Comparison of ENCODE assay signal across 22 cellular contexts in the genomic region with DNA sequence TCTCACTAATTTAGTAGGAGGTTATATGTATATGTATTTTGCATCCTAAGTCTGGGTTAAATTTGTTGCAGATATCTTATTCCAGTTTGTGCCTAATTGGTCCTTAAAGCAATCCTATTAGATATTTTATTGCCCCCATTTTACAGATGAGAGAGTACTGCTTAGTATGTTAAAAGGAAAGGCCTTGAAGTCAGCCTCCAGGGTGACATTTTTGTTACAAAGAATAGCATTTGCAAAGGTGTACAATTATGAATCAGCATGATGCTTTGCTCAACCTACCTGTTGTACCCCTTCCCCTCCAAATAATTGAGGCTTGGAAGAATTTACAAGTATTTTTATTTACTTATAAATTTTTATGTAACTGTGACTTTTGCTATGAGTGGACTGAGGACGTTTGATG. TPM values are rescaled to one million over a fixed set of nuclear protein-coding genes. Genes with fewer than 3 reads are reported as not detected.
A peak's percentile ranks its signal among the peaks of the same experiment; 100 is the strongest.
DNase-seq lines count a peak whose midpoint lies in the region; ATAC-seq and TF ChIP-seq lines count a peak whose summit lies in the region.
"Had no signal": no experiment of that assay in that cellular context is flagged by ENCODE, and none has a peak within 500 bp of the region (broad histone marks: within the 10 kb centered on the region; RNA-seq: fewer than 3 reads in every experiment).

No MANE protein-coding gene starts in this region.

- H3K36me3 Mint-ChIP-seq in natural killer cell (no peaks in the 10 kb centered on the region), memory B cell (peaks cover 3% of the 10 kb centered on the region)
- no peaks in the 10 kb centered on the region for H3K36me3 Mint-ChIP-seq in natural killer cell treated with Interleukin-12 subunit alpha and Interleukin-12 subunit beta and Interleukin-15 and Interleukin-18, amount 100 ng/mL, for 72 hours
- H3K36me3 Mint-ChIP-seq: immature natural killer cell had no signal

- no peak for DNase-seq in natural killer cell
- DNase-seq in natural killer cell treated with Interleukin-12 subunit alpha and Interleukin-12 subunit beta and Interleukin-15 and Interleukin-18, amount 100 ng/mL, for 72 hours (ENCODE audit: low spot score), result no peak
- no peak for DNase-seq in RWPE2 (ENCODE audit: low spot score)
- no peak for DNase-seq in memory B cell (ENCODE audit: low spot score in 2 of 2)
- no peak for DNase-seq in islet precursor cell
- no peak for DNase-seq in tibial artery
- DNase-seq: GOT3; hippocampal formation; immature natural killer cell; Kasumi-1; NCI-H146; stimulated activated naive CD4-positive, alpha-beta T cell; T1000; WERI-Rb-1 had no signal

- no peak overlapping the region for H3K4me3 Mint-ChIP-seq in natural killer cell
- H3K4me3 Mint-ChIP-seq in natural killer cell treated with Interleukin-12 subunit alpha and Interleukin-12 subunit beta and Interleukin-15 and Interleukin-18, amount 100 ng/mL, for 72 hours, result no peak overlapping the region
- no peak overlapping the region for H3K4me3 Mint-ChIP-seq in memory B cell

- H3K36me3 ChIP-seq in RWPE2 (ENCODE audit: low read depth) (peaks cover 12% of the 10 kb centered on the region), tibial artery (no peaks in the 10 kb centered on the region)
- H3K36me3 ChIP-seq: cardiac muscle cell, WERI-Rb-1 had no signal

- H3K27me3 ChIP-seq in RWPE2 (ENCODE audit: insufficient read depth, poor library complexity, severe bottlenecking) (no peaks in the 10 kb centered on the region), tibial artery (no peaks in the 10 kb centered on the region)
- H3K27me3 ChIP-seq: BLaER1 treated with 17β-estradiol and CSF1 and Interleukin-3, amounts not matched to agents 10 nM and 100 nM; cardiac muscle cell; gastroesophageal sphincter had no signal

- H3K27ac Mint-ChIP-seq in natural killer cell (peak overlapping the region; percentile 35 to 50), memory B cell (peak overlapping the region; percentile 41)
- no peak overlapping the region for H3K27ac Mint-ChIP-seq in natural killer cell treated with Interleukin-12 subunit alpha and Interleukin-12 subunit beta and Interleukin-15 and Interleukin-18, amount 100 ng/mL, for 72 hours
- H3K27ac Mint-ChIP-seq: activated T-helper 2 cell treated with anti-CD3 and anti-CD28 coated beads, Interferon-gamma antibody, Interleukin-2, Interleukin-4, amounts not matched to agents 10 μg/mL and 5 μg/mL and 100 μg/mL, durations not matched to agents 14 hours and 24 hours and 36 hours had no signal

- H3K4me3 ChIP-seq in RWPE2 (ENCODE audit: severe bottlenecking), result no peak overlapping the region
- no peak overlapping the region for H3K4me3 ChIP-seq in tibial artery
- H3K4me3 ChIP-seq: BLaER1 treated with 17β-estradiol and CSF1 and Interleukin-3, amounts not matched to agents 10 nM and 100 nM; cardiac muscle cell; gastroesophageal sphincter had no signal

- ATAC-seq in natural killer cell (no peak), RWPE2 (ENCODE audit: low read depth) (no peak), memory B cell (ENCODE audit: low read depth) (no peak), HG02938 (IDR thresholded peaks at IDR 0.05; ENCODE audit: unreplicated experiment) (no peak)
- no peak for ATAC-seq in natural killer cell treated with Interleukin-12 subunit alpha and Interleukin-12 subunit beta and Interleukin-15 and Interleukin-18, amount 100 ng/mL, for 72 hours
- ATAC-seq: left lobe of liver, SK-N-SH treated with all-trans-retinoic acid at 6 μM for 48 hours had no signal

- peaks cover 41% of the 10 kb centered on the region for H3K4me1 ChIP-seq in RWPE2 (ENCODE audit: insufficient read depth, poor library complexity, severe bottlenecking)
- H3K4me1 ChIP-seq in tibial artery, result peaks cover 0 to 81% (median 25%) of the 10 kb centered on the region in 4 donors

- H3K9me3 ChIP-seq in RWPE2 (ENCODE audit: severe bottlenecking), result no peaks in the 10 kb centered on the region
- H3K9me3 ChIP-seq in tibial artery, result no peaks in the 10 kb centered on the region
- H3K9me3 ChIP-seq: gastroesophageal sphincter had no signal

- intact Hi-C loops in natural killer cell (cut with micrococcal nuclease) (loop anchor here (2.0 kb wide), 1 partner anchor 14 kb away; the partner anchor contains the start of gene STT3B), tibial artery (cut with DNase I; ENCODE audit: low total_unique reads) (no loop called here)

- H3K27ac ChIP-seq in RWPE2 (ENCODE audit: poor library complexity, severe bottlenecking) (peak overlapping the region; percentile 46), tibial artery (peak overlapping the region in 1 of 2 donors; percentile 55)
- H3K27ac ChIP-seq: cardiac muscle cell, gastroesophageal sphincter, WERI-Rb-1 had no signal

- H3K27me3 Mint-ChIP-seq in natural killer cell (ENCODE audit: low read depth in 2 of 2) (no peaks in the 10 kb centered on the region), memory B cell (no peaks in the 10 kb centered on the region)
- no peaks in the 10 kb centered on the region for H3K27me3 Mint-ChIP-seq in natural killer cell treated with Interleukin-12 subunit alpha and Interleukin-12 subunit beta and Interleukin-15 and Interleukin-18, amount 100 ng/mL, for 72 hours
- H3K27me3 Mint-ChIP-seq: activated naive CD8-positive, alpha-beta T cell had no signal

- TF ChIP-seq CTCF in natural killer cell (IDR thresholded peaks at IDR 0.05) (no peak), RWPE2 (IDR thresholded peaks at IDR 0.05; ENCODE audit: poor library complexity, severe bottlenecking) (no peak), tibial artery (IDR thresholded peaks at IDR 0.05) (no peak)

- H3K9me3 Mint-ChIP-seq in natural killer cell (no peaks in the 10 kb centered on the region), memory B cell (no peaks in the 10 kb centered on the region)
- H3K9me3 Mint-ChIP-seq in natural killer cell treated with Interleukin-12 subunit alpha and Interleukin-12 subunit beta and Interleukin-15 and Interleukin-18, amount 100 ng/mL, for 72 hours, result no peaks in the 10 kb centered on the region
- H3K9me3 Mint-ChIP-seq: activated T-helper 2 cell treated with anti-CD3 and anti-CD28 coated beads, Interferon-gamma antibody, Interleukin-2, Interleukin-4, amounts not matched to agents 10 μg/mL and 5 μg/mL and 100 μg/mL, durations not matched to agents 14 hours and 24 hours and 36 hours; immature natural killer cell had no signal

- H3K4me1 Mint-ChIP-seq in natural killer cell (peaks cover 71% of the 10 kb centered on the region in 2 donors), memory B cell (peaks cover 25% of the 10 kb centered on the region)
- H3K4me1 Mint-ChIP-seq in natural killer cell treated with Interleukin-12 subunit alpha and Interleukin-12 subunit beta and Interleukin-15 and Interleukin-18, amount 100 ng/mL, for 72 hours (ENCODE audit: low read depth in 2 of 2), result peaks cover 49 to 64% of the 10 kb centered on the region in 2 donors

RNA-seq across cellular contexts. Expression of gene STT3B, which starts 14.0 kb away (rescaled TPM):
- 100 to 1,000 TPM in 1 of 3 donors, 10 to 100 TPM in 2; 83.4 to 132 (median 99.0) TPM for total RNA-seq in natural killer cell
- total RNA-seq in natural killer cell treated with Interleukin-12 subunit alpha and Interleukin-12 subunit beta and Interleukin-15 and Interleukin-18, amount 100 ng/mL, for 72 hours, result 100 to 1,000 TPM; 131 to 160 TPM

Comparison
In these comparisons a context has a peak if more than half of its experiments do, and no peak if none do; other contexts are left out.
1. H3K27ac Mint-ChIP-seq: peak in natural killer cell (2 of 2) and memory B cell (single experiment); none in natural killer cell treated with Interleukin-12 subunit alpha and Interleukin-12 subunit beta and Interleukin-15 and Interleukin-18, amount 100 ng/mL, for 72 hours (0 of 2).